2 cellular contexts compared by ENCODE assay signal in the genomic region with DNA sequence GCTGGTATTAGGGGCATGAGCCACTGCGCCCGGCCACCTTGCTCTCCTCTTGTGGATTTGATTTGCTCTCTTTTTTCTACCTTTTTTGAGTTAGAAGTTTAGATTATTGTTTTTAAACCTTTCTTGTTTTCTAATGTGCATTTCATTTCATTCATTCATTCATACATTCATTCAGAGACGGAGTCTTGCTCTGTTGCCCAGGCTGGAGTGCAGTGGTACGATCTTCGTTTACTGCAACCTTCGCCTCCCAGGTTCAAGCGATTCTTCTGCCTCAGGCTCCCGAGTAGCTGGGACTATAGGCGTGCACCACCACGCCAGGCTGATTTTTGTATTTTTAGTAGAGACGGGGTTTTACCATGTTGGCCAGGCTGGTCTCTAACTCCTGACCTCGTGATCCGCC.
TF ChIP-seq lines count a peak whose summit lies in the region.

No MANE protein-coding gene starts in this region.

TF ChIP-seq in WTC11, 78 proteins besides CTCF, POLR2A, EP300 and RAD21:
- TF ChIP-seq ZNF121 (CRISPR knock-in tag; IDR thresholded peaks at IDR 0.05), result peak; percentile 80; the same call in 1 of the 2 replicates

TF ChIP-seq in GM12878, 131 proteins besides CTCF, POLR2A, EP300 and RAD21:
- TF ChIP-seq ZNF24 (IDR thresholded peaks at IDR 0.05), result peak; percentile 52; the same call in 1 of the 2 replicates
